In the genomic region with DNA sequence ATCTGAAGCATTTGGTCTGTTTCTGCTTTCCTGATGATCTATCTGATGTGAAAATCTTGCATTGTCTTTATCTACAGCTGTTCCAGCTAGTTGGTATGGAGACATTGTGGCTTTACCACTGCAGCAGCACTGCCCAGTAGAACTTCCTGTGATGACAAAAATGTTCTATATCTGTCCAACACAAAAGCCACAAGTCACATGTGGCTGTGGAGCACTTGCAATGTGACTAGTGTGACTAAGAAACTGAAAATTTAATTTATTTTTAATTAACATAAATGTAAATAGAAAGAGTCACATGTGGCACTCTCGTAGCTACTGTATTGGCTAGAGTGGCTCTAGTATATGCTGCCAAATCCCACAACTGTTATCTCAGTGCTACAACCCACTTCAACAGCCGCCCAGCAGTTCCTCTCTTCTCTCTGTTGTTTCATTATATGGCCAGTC, we compare ENCODE assay signal across 8 cellular contexts.
A peak's percentile ranks its signal among the peaks of the same experiment; 100 is the strongest.
DNase-seq lines count a peak whose midpoint lies in the region; ATAC-seq, FAIRE-seq and TF ChIP-seq lines count a peak whose summit lies in the region.

No MANE protein-coding gene starts in this region.

- DNase-seq in GM12891 (ENCODE audit: insufficient read length, low spot score) (no peak), KG1 (lab: John Stamatoyannopoulos, UW) (peak; percentile 67), NCI-H2107 (lab: John Stamatoyannopoulos, UW) (no peak), gastrocnemius medialis (no peak), foreskin keratinocyte (no peak)
- DNase-seq in activated CD8-positive, alpha-beta memory T cell treated with anti-CD3 and anti-CD28 coated beads, Interleukin-2, amount 50 U/mL, for 48 hours = no peak

- TF ChIP-seq CTCF in gastrocnemius medialis (IDR thresholded peaks at IDR 0.05 in 4 of 5, conservative IDR thresholded peaks at IDR 0.05 in 1 of 5) (no peak), foreskin keratinocyte (conservative IDR thresholded peaks at IDR 0.05) (no peak)

- FAIRE-seq in GM12891 (lab: Jason Lieb, UNC) = peak; percentile 98

- no peak for TF ChIP-seq POLR2A in GM12891 (IDR thresholded peaks at IDR 0.05; ENCODE audit: low read depth, low read length)
- TF ChIP-seq POLR2A in gastrocnemius medialis (IDR thresholded peaks at IDR 0.05) = no peak

- in situ Hi-C loops in gastrocnemius medialis (cut with MboI; ENCODE audit: low sequenced_read_pairs in 4 of 4) = no loop called here

- H3K9me3 ChIP-seq in gastrocnemius medialis = no peaks in the 10 kb centered on the region

- ATAC-seq in GM21717 (IDR thresholded peaks at IDR 0.05; ENCODE audit: unreplicated experiment) (peak; percentile 88), esophagus mucosa (peak; percentile 63), gastrocnemius medialis (no peak), foreskin keratinocyte (no peak)

- H3K4me1 ChIP-seq in gastrocnemius medialis (peaks cover 0 to 10% of the 10 kb centered on the region in 2 donors), foreskin keratinocyte (no peaks in the 10 kb centered on the region)

- no peak overlapping the region for H3K4me3 ChIP-seq in gastrocnemius medialis

- H3K27me3 ChIP-seq in gastrocnemius medialis (no peaks in the 10 kb centered on the region), foreskin keratinocyte (peaks cover 14% of the 10 kb centered on the region)

- H3K27ac ChIP-seq in gastrocnemius medialis (no peak overlapping the region), foreskin keratinocyte (no peak overlapping the region)

- H3K36me3 ChIP-seq in gastrocnemius medialis = no peaks in the 10 kb centered on the region

- intact Hi-C loops in gastrocnemius medialis (cut with DNase I; ENCODE audit: low total_unique reads) = no loop called here

TF ChIP-seq in GM12891, 5 proteins besides CTCF, POLR2A, EP300 and RAD21:
- no peak for TF ChIP-seq POLR2AphosphoS5 (IDR thresholded peaks at IDR 0.05; ENCODE audit: low read depth, low read length)
- 0 out of 2 replicates have a peak, but pooled peaks have one; percentile 16 for TF ChIP-seq POU2F2 (IDR thresholded peaks at IDR 0.05; ENCODE audit: low read depth, low read length)
- TF ChIP-seq SPI1 (IDR thresholded peaks at IDR 0.05; ENCODE audit: low read depth, low read length) = peak; percentile 43; the same call in 1 of the 2 replicates
- TF ChIP-seq TAF1 (IDR thresholded peaks at IDR 0.05; ENCODE audit: low read depth, low read length) = no peak
- no peak for TF ChIP-seq PAX5 (IDR thresholded peaks at IDR 0.05; ENCODE audit: insufficient read depth, low read length, severe bottlenecking)

Comparison
In these comparisons a context has a peak if more than half of its experiments do, and no peak if none do; other contexts are left out.
1. ATAC-seq: peak in GM21717 (single experiment) and esophagus mucosa (single experiment); none in gastrocnemius medialis (0 of 2) and foreskin keratinocyte (single experiment).